Comparison of ENCODE assay signal across 14 cellular contexts in genomic region chr2:47002031-47002430, GRCh38.
DNase-seq lines count a peak whose midpoint lies in the region; ATAC-seq and TF ChIP-seq lines count a peak whose summit lies in the region.
"Had no signal": no experiment of that assay in that cellular context is flagged by ENCODE, and none has a peak within 500 bp of the region (broad histone marks: within the 10 kb centered on the region; RNA-seq: fewer than 3 reads in every experiment).

No MANE protein-coding gene starts in this region.

- no peaks in the 10 kb centered on the region for H3K9me3 Mint-ChIP-seq in activated CD4-positive, alpha-beta T cell treated with anti-CD3 and anti-CD28 coated beads, Interleukin-2, amount 10 ng/mL, durations not matched to agents 7 days and 5 days
- H3K9me3 Mint-ChIP-seq in activated T-helper 1 cell treated with anti-CD3 and anti-CD28 coated beads, Interleukin-12 subunit alpha, Interleukin-12 subunit beta, Interleukin-2, Interleukin-4 antibody, amounts not matched to agents 30 ng/mL and 10 ng/mL and 1 ng/mL, durations not matched to agents 14 hours and 24 hours and 36 hours = no peaks in the 10 kb centered on the region
- no peaks in the 10 kb centered on the region for H3K9me3 Mint-ChIP-seq in stimulated activated memory B cell treated with anti-CD40 and anti-IgM and Interleukin-4, amounts not matched to agents 10 μg/mL and 1 μg/mL and 100 μg/mL, for 72 hours
- H3K9me3 Mint-ChIP-seq: activated CD4-positive, alpha-beta memory T cell treated with anti-CD3 and anti-CD28 coated beads, Interleukin-2, amount 10 ng/mL, durations not matched to agents 7 days and 5 days; CD8-positive, alpha-beta T cell had no signal

- no peak for TF ChIP-seq EP300 in gastroesophageal sphincter (IDR thresholded peaks at IDR 0.05)

- peaks cover 0 to 80% (median 41%) of the 10 kb centered on the region in 3 donors for H3K4me1 ChIP-seq in gastroesophageal sphincter
- H3K4me1 ChIP-seq: pancreas had no signal

- peak overlapping the region; percentile 72 for H3K27ac Mint-ChIP-seq in activated CD4-positive, alpha-beta T cell treated with anti-CD3 and anti-CD28 coated beads, Interleukin-2, amount 10 ng/mL, durations not matched to agents 7 days and 5 days
- H3K27ac Mint-ChIP-seq in activated T-helper 1 cell treated with anti-CD3 and anti-CD28 coated beads, Interleukin-12 subunit alpha, Interleukin-12 subunit beta, Interleukin-2, Interleukin-4 antibody, amounts not matched to agents 30 ng/mL and 10 ng/mL and 1 ng/mL, durations not matched to agents 14 hours and 24 hours and 36 hours = peak overlapping the region; percentile 46
- H3K27ac Mint-ChIP-seq in stimulated activated memory B cell treated with anti-CD40 and anti-IgM and Interleukin-4, amounts not matched to agents 10 μg/mL and 1 μg/mL and 100 μg/mL, for 72 hours = peak overlapping the region; percentile 7
- H3K27ac Mint-ChIP-seq: activated CD4-positive, alpha-beta memory T cell treated with anti-CD3 and anti-CD28 coated beads, Interleukin-2, amount 10 ng/mL, durations not matched to agents 7 days and 5 days; CD8-positive, alpha-beta T cell had no signal

- POLR2A ChIA-PET in activated CD4-positive, alpha-beta T cell treated with anti-CD3 and anti-CD28 coated beads, Interleukin-2, amount 10 ng/mL, durations not matched to agents 7 days and 5 days (lab: Charles Lee) = no interaction called here

- no peak for DNase-seq in activated CD4-positive, alpha-beta T cell treated with anti-CD3 and anti-CD28 coated beads, Interleukin-2, amount 10 ng/mL, durations not matched to agents 7 days and 5 days
- no peak for DNase-seq in activated CD4-positive, alpha-beta T cell treated with anti-CD3 and anti-CD28 coated beads for 48 hours
- no peak for DNase-seq in activated T-helper 1 cell treated with anti-CD3 and anti-CD28 coated beads, Interleukin-12 subunit alpha, Interleukin-12 subunit beta, Interleukin-2, Interleukin-4 antibody, amounts not matched to agents 30 ng/mL and 10 ng/mL and 1 ng/mL, durations not matched to agents 14 hours and 24 hours and 36 hours (ENCODE audit: low spot score)
- DNase-seq in T1000 (lab: John Stamatoyannopoulos, UW) = no peak
- DNase-seq in brain microvascular endothelial cell = no peak
- DNase-seq: activated CD4-positive, alpha-beta memory T cell treated with anti-CD3 and anti-CD28 coated beads, Interleukin-2, amount 10 ng/mL, durations not matched to agents 7 days and 5 days; activated gamma-delta T cell treated with Interleukin-2 at 50 U/mL for 16 hours; CD8-positive, alpha-beta T cell; NCI-H1048 had no signal

- TF ChIP-seq POLR2A in gastroesophageal sphincter (IDR thresholded peaks at IDR 0.05) = no peak

- H3K27me3 ChIP-seq in gastroesophageal sphincter (no peaks in the 10 kb centered on the region), brain microvascular endothelial cell (replicated peaks) (no peaks in the 10 kb centered on the region)
- H3K27me3 ChIP-seq: pancreas had no signal

- H3K27me3 Mint-ChIP-seq in activated CD4-positive, alpha-beta T cell treated with anti-CD3 and anti-CD28 coated beads, Interleukin-2, amount 10 ng/mL, durations not matched to agents 7 days and 5 days = no peaks in the 10 kb centered on the region
- H3K27me3 Mint-ChIP-seq in activated T-helper 1 cell treated with anti-CD3 and anti-CD28 coated beads, Interleukin-12 subunit alpha, Interleukin-12 subunit beta, Interleukin-2, Interleukin-4 antibody, amounts not matched to agents 30 ng/mL and 10 ng/mL and 1 ng/mL, durations not matched to agents 14 hours and 24 hours and 36 hours (ENCODE audit: insufficient read depth) = no peaks in the 10 kb centered on the region
- H3K27me3 Mint-ChIP-seq in stimulated activated memory B cell treated with anti-CD40 and anti-IgM and Interleukin-4, amounts not matched to agents 10 μg/mL and 1 μg/mL and 100 μg/mL, for 72 hours = no peaks in the 10 kb centered on the region
- H3K27me3 Mint-ChIP-seq: activated CD4-positive, alpha-beta memory T cell treated with anti-CD3 and anti-CD28 coated beads, Interleukin-2, amount 10 ng/mL, durations not matched to agents 7 days and 5 days had no signal

- no peaks in the 10 kb centered on the region for H3K9me3 ChIP-seq in gastroesophageal sphincter
- H3K9me3 ChIP-seq: pancreas had no signal

- no peak overlapping the region for H3K4me3 ChIP-seq in gastroesophageal sphincter
- H3K4me3 ChIP-seq in brain microvascular endothelial cell (ENCODE audit: low read depth, low read length) = no peak overlapping the region
- H3K4me3 ChIP-seq: GM12878, pancreas had no signal

- peaks cover 16% of the 10 kb centered on the region for H3K36me3 Mint-ChIP-seq in activated CD4-positive, alpha-beta T cell treated with anti-CD3 and anti-CD28 coated beads, Interleukin-2, amount 10 ng/mL, durations not matched to agents 7 days and 5 days (ENCODE audit: low read depth)
- H3K36me3 Mint-ChIP-seq in activated T-helper 1 cell treated with anti-CD3 and anti-CD28 coated beads, Interleukin-12 subunit alpha, Interleukin-12 subunit beta, Interleukin-2, Interleukin-4 antibody, amounts not matched to agents 30 ng/mL and 10 ng/mL and 1 ng/mL, durations not matched to agents 14 hours and 24 hours and 36 hours (ENCODE audit: low read depth) = peaks cover 21% of the 10 kb centered on the region
- peaks cover 59% of the 10 kb centered on the region for H3K36me3 Mint-ChIP-seq in stimulated activated memory B cell treated with anti-CD40 and anti-IgM and Interleukin-4, amounts not matched to agents 10 μg/mL and 1 μg/mL and 100 μg/mL, for 72 hours

- intact Hi-C loops in activated T-helper 1 cell treated with anti-CD3 and anti-CD28 coated beads, Interleukin-12 subunit alpha, Interleukin-12 subunit beta, Interleukin-2, Interleukin-4 antibody, amounts not matched to agents 30 ng/mL and 10 ng/mL and 1 ng/mL, durations not matched to agents 14 hours and 24 hours and 36 hours (cut with micrococcal nuclease) = no loop called here

- H3K27ac ChIP-seq in gastroesophageal sphincter = peak overlapping the region; percentile 32 to 97 (median 94)
- H3K27ac ChIP-seq in brain microvascular endothelial cell = no peak overlapping the region
- H3K27ac ChIP-seq: pancreas had no signal

- no peak for TF ChIP-seq CTCF in gastroesophageal sphincter (IDR thresholded peaks at IDR 0.05)
- TF ChIP-seq CTCF in brain microvascular endothelial cell (IDR thresholded peaks at IDR 0.05; ENCODE audit: low read depth, low read length, missing control alignments) = no peak

- CTCF ChIA-PET in activated CD4-positive, alpha-beta T cell treated with anti-CD3 and anti-CD28 coated beads, Interleukin-2, amount 10 ng/mL, durations not matched to agents 7 days and 5 days (lab: Charles Lee) = no interaction called here

- peaks cover 5% of the 10 kb centered on the region for H3K4me1 Mint-ChIP-seq in activated CD4-positive, alpha-beta T cell treated with anti-CD3 and anti-CD28 coated beads, Interleukin-2, amount 10 ng/mL, durations not matched to agents 7 days and 5 days
- peaks cover 5% of the 10 kb centered on the region for H3K4me1 Mint-ChIP-seq in activated T-helper 1 cell treated with anti-CD3 and anti-CD28 coated beads, Interleukin-12 subunit alpha, Interleukin-12 subunit beta, Interleukin-2, Interleukin-4 antibody, amounts not matched to agents 30 ng/mL and 10 ng/mL and 1 ng/mL, durations not matched to agents 14 hours and 24 hours and 36 hours (ENCODE audit: low read depth)
- H3K4me1 Mint-ChIP-seq in stimulated activated memory B cell treated with anti-CD40 and anti-IgM and Interleukin-4, amounts not matched to agents 10 μg/mL and 1 μg/mL and 100 μg/mL, for 72 hours = peaks cover 9% of the 10 kb centered on the region

- in situ Hi-C loops in brain microvascular endothelial cell (cut with HindIII; ENCODE audit: low pct_ligation_motif_present, low sequenced_read_pairs) = loop anchor here (25.0 kb wide), 1 partner anchor 160 kb away; the partner anchor contains the start of gene STPG4

- peaks cover 0 to 36% of the 10 kb centered on the region in 2 donors for H3K36me3 ChIP-seq in gastroesophageal sphincter
- H3K36me3 ChIP-seq in brain microvascular endothelial cell (replicated peaks) = peaks cover 22% of the 10 kb centered on the region

- H3K4me3 Mint-ChIP-seq in activated CD4-positive, alpha-beta T cell treated with anti-CD3 and anti-CD28 coated beads, Interleukin-2, amount 10 ng/mL, durations not matched to agents 7 days and 5 days = no peak overlapping the region
- no peak overlapping the region for H3K4me3 Mint-ChIP-seq in activated T-helper 1 cell treated with anti-CD3 and anti-CD28 coated beads, Interleukin-12 subunit alpha, Interleukin-12 subunit beta, Interleukin-2, Interleukin-4 antibody, amounts not matched to agents 30 ng/mL and 10 ng/mL and 1 ng/mL, durations not matched to agents 14 hours and 24 hours and 36 hours
- H3K4me3 Mint-ChIP-seq in stimulated activated memory B cell treated with anti-CD40 and anti-IgM and Interleukin-4, amounts not matched to agents 10 μg/mL and 1 μg/mL and 100 μg/mL, for 72 hours = no peak overlapping the region
- H3K4me3 Mint-ChIP-seq: activated CD4-positive, alpha-beta memory T cell treated with anti-CD3 and anti-CD28 coated beads, Interleukin-2, amount 10 ng/mL, durations not matched to agents 7 days and 5 days; CD8-positive, alpha-beta T cell had no signal

- WGBS in gastroesophageal sphincter (ENCODE audit: low coverage in 1 of 2), 2 donors = 31 to 75% methylated on average over 2 to 5 of the region's 5 CpGs

- ATAC-seq in gastroesophageal sphincter (no peak), HG03342 (IDR thresholded peaks at IDR 0.05; ENCODE audit: unreplicated experiment) (no peak)
- no peak for ATAC-seq in stimulated activated memory B cell treated with anti-CD40 and anti-IgM and Interleukin-4, amounts not matched to agents 10 μg/mL and 1 μg/mL and 100 μg/mL, for 72 hours
- ATAC-seq: CD8-positive, alpha-beta T cell had no signal

Comparison
In these comparisons a context has a peak if more than half of its experiments do, and no peak if none do; other contexts are left out.
1. H3K27ac Mint-ChIP-seq: peak in every context shown above with its lines; median percentile 72 in activated CD4-positive, alpha-beta T cell treated with anti-CD3 and anti-CD28 coated beads, Interleukin-2, amount 10 ng/mL, durations not matched to agents 7 days and 5 days; 46 in activated T-helper 1 cell treated with anti-CD3 and anti-CD28 coated beads, Interleukin-12 subunit alpha, Interleukin-12 subunit beta, Interleukin-2, Interleukin-4 antibody, amounts not matched to agents 30 ng/mL and 10 ng/mL and 1 ng/mL, durations not matched to agents 14 hours and 24 hours and 36 hours; 7 in stimulated activated memory B cell treated with anti-CD40 and anti-IgM and Interleukin-4, amounts not matched to agents 10 μg/mL and 1 μg/mL and 100 μg/mL, for 72 hours.